Comparison of ENCODE assay signal across 12 cellular contexts in genomic region chr19:2154587-2155075, GRCh38. TPM values are rescaled to one million over a fixed set of nuclear protein-coding genes. Genes with fewer than 3 reads are reported as not detected.
DNase-seq lines count a peak whose midpoint lies in the region; FAIRE-seq and TF ChIP-seq lines count a peak whose summit lies in the region.
"Had no signal": no experiment of that assay in that cellular context is flagged by ENCODE, and none has a peak within 500 bp of the region (broad histone marks: within the 10 kb centered on the region; RNA-seq: fewer than 3 reads in every experiment).

No MANE protein-coding gene starts in this region.

- TF ChIP-seq CTCF in fibroblast of villous mesenchyme (IDR thresholded peaks at IDR 0.05; ENCODE audit: insufficient read depth, low read depth, low read length) (no peak), type B pancreatic cell (conservative IDR thresholded peaks at IDR 0.05) (no peak)

- no peak overlapping the region for H3K4me3 ChIP-seq in fibroblast of villous mesenchyme (ENCODE audit: low read depth, low read length)

- H3K27ac Mint-ChIP-seq in type B pancreatic cell: peak overlapping the region; percentile 97

- peak overlapping the region; percentile 69 for H3K4me3 Mint-ChIP-seq in type B pancreatic cell

- no peaks in the 10 kb centered on the region for H3K36me3 Mint-ChIP-seq in type B pancreatic cell

- DNase-seq in SIG-M5 treated with dmso at 0.1 percent for 504 hours (lab: John Stamatoyannopoulos, UW; ENCODE audit: unreplicated experiment) (peak; percentile 40), SIG-M5 (lab: John Stamatoyannopoulos, UW) (no peak), amniotic epithelial cell (ENCODE audit: low read depth) (peak; percentile 9), fibroblast of villous mesenchyme (ENCODE audit: low read depth) (peak; percentile 49), type B pancreatic cell (ENCODE audit: extremely low spot score, unreplicated experiment) (no peak), GM12892 (ENCODE audit: insufficient read length) (no peak), mesenteric fat pad (ENCODE audit: low spot score) (no peak)
- DNase-seq in activated CD4-positive, alpha-beta T cell treated with anti-CD3 and anti-CD28 coated beads, Interleukin-2, amount 50 U/mL, for 48 hours: no peak
- DNase-seq: 8988T, DND-41, RPMI8226 had no signal

- peaks cover 22% of the 10 kb centered on the region for H3K4me1 Mint-ChIP-seq in type B pancreatic cell (ENCODE audit: unreplicated experiment)

- no peaks in the 10 kb centered on the region for H3K9me3 Mint-ChIP-seq in type B pancreatic cell

- FAIRE-seq in GM12892 (lab: Jason Lieb, UNC): no peak
- FAIRE-seq: endometrium had no signal

- no peak for TF ChIP-seq POLR2A in GM12892 (IDR thresholded peaks at IDR 0.05; ENCODE audit: low read depth, low read length)

- no peaks in the 10 kb centered on the region for H3K27me3 Mint-ChIP-seq in type B pancreatic cell

RNA-seq across cellular contexts. Expression of gene AP3D1, which starts 3.3 kb away (rescaled TPM):
- total RNA-seq in fibroblast of villous mesenchyme: 122 and 140 TPM in 2 replicates
- total RNA-seq in type B pancreatic cell (ENCODE audit: low replicate concordance): 127 and 139 TPM in 2 replicates
- 41.7 TPM for polyA plus RNA-seq in GM12892 (2012; ENCODE audit: missing spikeins)
- total RNA-seq in mesenteric fat pad: 127 TPM

RNA-seq across cellular contexts. Expression of gene DOT1L, which starts 9.1 kb away (rescaled TPM):
- total RNA-seq in fibroblast of villous mesenchyme (5.6 and 8.4 TPM in 2 replicates), type B pancreatic cell (ENCODE audit: low replicate concordance) (68.8 and 76.3 TPM in 2 replicates), mesenteric fat pad (34.0 TPM)
- polyA plus RNA-seq in GM12892 (2012; ENCODE audit: missing spikeins): 12.6 TPM

RNA-seq across cellular contexts. Expression of gene IZUMO4, which starts 57.9 kb away (rescaled TPM):
- total RNA-seq in fibroblast of villous mesenchyme: 1.3 TPM in 2 replicates
- total RNA-seq in type B pancreatic cell (ENCODE audit: low replicate concordance): 4.9 and 7.4 TPM in 2 replicates
- 43.2 TPM for polyA plus RNA-seq in GM12892 (2012; ENCODE audit: missing spikeins)
- 2.4 TPM for total RNA-seq in mesenteric fat pad

RNA-seq across cellular contexts. Expression of gene MOB3A, which starts 58.5 kb away (rescaled TPM):
- total RNA-seq in fibroblast of villous mesenchyme (31.2 and 36.7 TPM in 2 replicates), type B pancreatic cell (ENCODE audit: low replicate concordance) (34.6 and 37.8 TPM in 2 replicates), mesenteric fat pad (79.4 TPM)
- 113 TPM for polyA plus RNA-seq in GM12892 (2012; ENCODE audit: missing spikeins)

Comparison
In these comparisons a context has a peak if more than half of its experiments do, and no peak if none do; other contexts are left out.
1. DNase-seq: peak in SIG-M5 treated with dmso at 0.1 percent for 504 hours (single experiment), amniotic epithelial cell (single experiment) and fibroblast of villous mesenchyme (single experiment); none in SIG-M5 (single experiment), type B pancreatic cell (single experiment), activated CD4-positive, alpha-beta T cell treated with anti-CD3 and anti-CD28 coated beads, Interleukin-2, amount 50 U/mL, for 48 hours (0 of 2), GM12892 (single experiment) and mesenteric fat pad (single experiment).